In the genomic region with DNA sequence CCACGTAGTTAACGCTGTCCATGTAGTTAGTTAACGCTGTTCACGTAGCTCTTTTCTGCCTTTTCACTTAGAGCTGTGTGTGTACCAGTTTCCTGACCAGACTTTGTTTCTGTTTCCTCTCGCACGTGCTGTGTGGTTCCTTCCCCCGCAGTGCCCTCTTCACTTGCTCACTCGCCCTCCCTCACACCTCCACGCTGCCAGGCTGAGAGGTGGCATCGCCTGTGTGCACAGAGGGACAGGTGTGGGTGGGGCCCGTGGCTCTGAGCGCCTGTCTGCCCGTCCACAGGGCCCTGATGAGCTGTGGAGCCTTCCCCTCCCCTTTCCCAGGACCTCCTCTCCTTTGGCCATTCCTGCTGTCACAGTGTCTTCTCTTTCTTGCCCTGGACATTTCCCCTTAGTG, we compare ENCODE assay signal across 16 cellular contexts.
"Had no signal": no experiment of that assay in that cellular context is flagged by ENCODE, and none has a peak within 500 bp of the region (broad histone marks: within the 10 kb centered on the region; RNA-seq: fewer than 3 reads in every experiment).

No MANE protein-coding gene starts in this region.

- H3K4me1 Mint-ChIP-seq: activated B cell treated with CpG ODN at 0.5 μM for 24 hours, nephron had no signal

- H3K9me3 Mint-ChIP-seq: activated B cell treated with CpG ODN at 0.5 μM for 24 hours; activated T-cell treated with anti-CD3 and anti-CD28 coated beads, Interleukin-2, amount 50 U/mL, for 72 hours; brain; endodermal cell; nephron had no signal

- H3K4me3 Mint-ChIP-seq: activated B cell treated with CpG ODN at 0.5 μM for 24 hours; activated CD8-positive, alpha-beta memory T cell treated with anti-CD3 and anti-CD28 coated beads, Interleukin-2, amount 10 ng/mL, durations not matched to agents 7 days and 5 days; activated T-cell treated with anti-CD3 and anti-CD28 coated beads, Interleukin-2, amount 50 U/mL, for 72 hours; brain; endodermal cell; nephron had no signal

- H3K27me3 Mint-ChIP-seq: activated B cell treated with CpG ODN at 0.5 μM for 24 hours; activated CD8-positive, alpha-beta memory T cell treated with anti-CD3 and anti-CD28 coated beads, Interleukin-2, amount 10 ng/mL, durations not matched to agents 7 days and 5 days; brain had no signal

- ATAC-seq: activated CD8-positive, alpha-beta memory T cell treated with anti-CD3 and anti-CD28 coated beads, Interleukin-2, amount 10 ng/mL, durations not matched to agents 7 days and 5 days; activated T-cell treated with anti-CD3 and anti-CD28 coated beads, Interleukin-2, amount 50 U/mL, for 72 hours; lower lobe of right lung; SK-N-SH treated with all-trans-retinoic acid at 6 μM for 48 hours had no signal

- DNase-seq: activated B cell treated with CpG ODN at 0.5 μM for 24 hours; activated CD4-positive, alpha-beta T cell treated with anti-CD3 and anti-CD28 coated beads, Interleukin-2, amount 50 U/mL, for 1 hour; activated CD8-positive, alpha-beta memory T cell treated with anti-CD3 and anti-CD28 coated beads, Interleukin-2, amount 10 ng/mL, durations not matched to agents 7 days and 5 days; activated naive CD4-positive, alpha-beta T cell treated with Interleukin-2 at 50 U/mL for 16 hours; activated T-cell treated with anti-CD3 and anti-CD28 coated beads, Interleukin-2, amount 50 U/mL, for 72 hours; amniotic stem cell; dermis blood vessel endothelial cell; endodermal cell; glutamatergic neuron; lower lobe of right lung; stimulated activated CD4-positive, alpha-beta T cell treated with anti-CD3 and anti-CD28 coated beads, Interleukin-4, amount 100 ng/mL, for 1 hour; stimulated activated CD8-positive, alpha-beta memory T cell treated with anti-CD3 and anti-CD28 coated beads, Interleukin-4, amount 100 ng/mL, for 48 hours; uterus had no signal

- H3K27ac Mint-ChIP-seq: activated B cell treated with CpG ODN at 0.5 μM for 24 hours, brain, endodermal cell, nephron had no signal
